Comparison of ENCODE assay signal across 22 cellular contexts in the genomic region with DNA sequence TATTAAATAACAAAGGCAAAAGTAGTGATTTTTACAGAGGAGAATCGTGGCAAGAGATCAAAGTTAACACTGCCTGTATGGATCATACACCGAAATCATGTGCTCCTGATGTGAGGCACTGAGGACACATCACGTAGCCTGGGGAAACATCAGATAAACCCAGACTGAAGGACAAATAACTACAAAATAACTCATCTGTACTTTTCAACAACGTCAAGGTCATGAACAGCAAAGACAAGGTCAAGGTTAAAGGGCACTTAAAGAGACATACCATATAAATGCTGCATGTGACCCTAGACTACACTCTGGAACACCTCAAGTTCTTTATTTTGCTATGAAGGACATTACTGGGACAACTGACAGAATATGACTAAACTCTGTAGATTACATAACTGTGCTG. TPM values are rescaled to one million over a fixed set of nuclear protein-coding genes. Genes with fewer than 3 reads are reported as not detected.
A peak's percentile ranks its signal among the peaks of the same experiment; 100 is the strongest.
DNase-seq lines count a peak whose midpoint lies in the region; ATAC-seq, FAIRE-seq and TF ChIP-seq lines count a peak whose summit lies in the region.
"Had no signal": no experiment of that assay in that cellular context is flagged by ENCODE, and none has a peak within 500 bp of the region (broad histone marks: within the 10 kb centered on the region; RNA-seq: fewer than 3 reads in every experiment).

No MANE protein-coding gene starts in this region.

- peaks cover 59% of the 10 kb centered on the region for H3K4me1 ChIP-seq in CD4-positive, CD25-positive, alpha-beta regulatory T cell (ENCODE audit: control insufficient read depth, insufficient read depth, low read length, poor library complexity, severe bottlenecking)
- H3K4me1 ChIP-seq in fibroblast of lung (ENCODE audit: control insufficient read depth, extremely low read depth, insufficient read depth, low read length): peaks cover 43% of the 10 kb centered on the region
- H3K4me1 ChIP-seq: right lobe of liver had no signal

- H3K4me2 ChIP-seq in fibroblast of lung (ENCODE audit: extremely low read depth, insufficient read depth, low read length): no peak overlapping the region

- CTCF ChIA-PET in activated CD4-positive, alpha-beta memory T cell treated with anti-CD3 and anti-CD28 coated beads for 36 hours (lab: Charles Lee): interaction anchor here (1.6 kb wide), 1 partner anchor 15 kb away, joined by 6 read pairs; no protein-coding TSS in a partner anchor

- POLR2A ChIA-PET in activated CD4-positive, alpha-beta memory T cell treated with anti-CD3 and anti-CD28 coated beads for 36 hours (lab: Charles Lee): interaction anchor here (1.4 kb wide), 1 partner anchor 46 kb away, joined by 6 read pairs; no protein-coding TSS in a partner anchor

- H3K36me3 ChIP-seq in CD4-positive, CD25-positive, alpha-beta regulatory T cell (ENCODE audit: control insufficient read depth, insufficient read depth, low read length): no peaks in the 10 kb centered on the region
- no peaks in the 10 kb centered on the region for H3K36me3 ChIP-seq in fibroblast of lung (ENCODE audit: control insufficient read depth, insufficient read depth, low read length)
- H3K36me3 ChIP-seq: brain microvascular endothelial cell, MG63, right lobe of liver, tibial artery had no signal

- H4K20me1 ChIP-seq in fibroblast of lung (ENCODE audit: control insufficient read depth, extremely low read depth, insufficient read depth, low read length): no peaks in the 10 kb centered on the region

- H3K27ac Mint-ChIP-seq in CD4-positive, CD25-positive, alpha-beta regulatory T cell: peak overlapping the region in 1 of 3 donors; percentile 48
- H3K27ac Mint-ChIP-seq in activated CD4-positive, alpha-beta memory T cell treated with anti-CD3 and anti-CD28 coated beads for 36 hours: peak overlapping the region; percentile 80
- H3K27ac Mint-ChIP-seq: CD4-positive, alpha-beta T cell had no signal

- no peak overlapping the region for H2AFZ ChIP-seq in fibroblast of lung (ENCODE audit: low read length)

- H3K4me1 Mint-ChIP-seq in CD4-positive, CD25-positive, alpha-beta regulatory T cell: peaks cover 53 to 91% (median 76%) of the 10 kb centered on the region in 4 donors
- H3K4me1 Mint-ChIP-seq in activated CD4-positive, alpha-beta memory T cell treated with anti-CD3 and anti-CD28 coated beads for 36 hours (ENCODE audit: low read depth): peaks cover 88% of the 10 kb centered on the region

- TF ChIP-seq CTCF in fibroblast of lung (conservative IDR thresholded peaks at IDR 0.05 in 1 of 2, IDR thresholded peaks at IDR 0.05 in 1 of 2; ENCODE audit: low read depth in 1 of 2, low read length in 2 of 2): no peak

- no peaks in the 10 kb centered on the region for H3K27me3 Mint-ChIP-seq in CD4-positive, CD25-positive, alpha-beta regulatory T cell
- H3K27me3 Mint-ChIP-seq in activated CD4-positive, alpha-beta memory T cell treated with anti-CD3 and anti-CD28 coated beads for 36 hours: no peaks in the 10 kb centered on the region
- H3K27me3 Mint-ChIP-seq: CD4-positive, alpha-beta T cell had no signal

- H3K4me3 Mint-ChIP-seq in CD4-positive, CD25-positive, alpha-beta regulatory T cell: peak overlapping the region in 3 of 4 donors; percentile 5 to 35 (median 27)
- no peak overlapping the region for H3K4me3 Mint-ChIP-seq in activated CD4-positive, alpha-beta memory T cell treated with anti-CD3 and anti-CD28 coated beads for 36 hours

- H3K27me3 ChIP-seq in CD4-positive, CD25-positive, alpha-beta regulatory T cell (ENCODE audit: control insufficient read depth, insufficient read depth, low read length): no peaks in the 10 kb centered on the region
- H3K27me3 ChIP-seq in fibroblast of lung (ENCODE audit: control insufficient read depth, insufficient read depth, low read length): no peaks in the 10 kb centered on the region
- H3K27me3 ChIP-seq: brain microvascular endothelial cell, MG63, right lobe of liver, tibial artery had no signal

- H3K9ac ChIP-seq in fibroblast of lung (ENCODE audit: insufficient read depth, low read length): no peak overlapping the region

- peak overlapping the region; percentile 39 for H3K4me3 ChIP-seq in CD4-positive, CD25-positive, alpha-beta regulatory T cell (ENCODE audit: low read depth, low read length)
- H3K4me3 ChIP-seq in fibroblast of lung (replicated peaks in 1 of 4; ENCODE audit: control extremely low read depth in 1 of 4, insufficient read depth in 1 of 4, low read depth in 3 of 4, low read length in 4 of 4): no peak overlapping the region
- H3K4me3 ChIP-seq: MG63, right lobe of liver, tibial artery had no signal

- intact Hi-C loops in activated CD4-positive, alpha-beta memory T cell treated with anti-CD3 and anti-CD28 coated beads for 36 hours (cut with micrococcal nuclease): loop anchor here (5.0 to 10.0 kb wide), 2 partner anchors 861 to 1379 kb away; a partner anchor contains a TSS

- FAIRE-seq in HTR-8/SVneo (lab: Jason Lieb, UNC): no peak

- no peak for ATAC-seq in CD4-positive, CD25-positive, alpha-beta regulatory T cell (ENCODE audit: low read depth in 2 of 2)
- no peak for ATAC-seq in HG03354 (IDR thresholded peaks at IDR 0.05; ENCODE audit: poor library complexity, severe bottlenecking, unreplicated experiment)
- ATAC-seq: esophagus mucosa had no signal

- H3K79me2 ChIP-seq in fibroblast of lung (ENCODE audit: control insufficient read depth, insufficient read depth, low read length): peaks cover 71% of the 10 kb centered on the region

- H3K27ac ChIP-seq in CD4-positive, CD25-positive, alpha-beta regulatory T cell (ENCODE audit: insufficient read depth, low read length, poor library complexity, severe bottlenecking): no peak overlapping the region
- peak overlapping the region; percentile 26 for H3K27ac ChIP-seq in fibroblast of lung (ENCODE audit: insufficient read depth, low read length)
- H3K27ac ChIP-seq: 22Rv1, brain microvascular endothelial cell, right lobe of liver had no signal

- no peaks in the 10 kb centered on the region for H3K9me3 ChIP-seq in CD4-positive, CD25-positive, alpha-beta regulatory T cell (ENCODE audit: control insufficient read depth in 2 of 2, low read length in 2 of 2)
- H3K9me3 ChIP-seq in fibroblast of lung (ENCODE audit: control insufficient read depth, insufficient read depth, low read depth, low read length): no peaks in the 10 kb centered on the region
- H3K9me3 ChIP-seq: MG63, right lobe of liver, tibial artery had no signal

- peak; percentile 28 for DNase-seq in NOMO-1 treated with DMSO at 0.1 percent for 48 hours (lab: John Stamatoyannopoulos, UW; ENCODE audit: unreplicated experiment)
- no peak for DNase-seq in NOMO-1 treated with dmso at 0.1 percent for 144 hours (lab: John Stamatoyannopoulos, UW; ENCODE audit: unreplicated experiment)
- DNase-seq in CD4-positive, CD25-positive, alpha-beta regulatory T cell: no peak
- DNase-seq in activated CD4-positive, alpha-beta memory T cell treated with anti-CD3 and anti-CD28 coated beads for 36 hours: no peak
- DNase-seq in fibroblast of lung (ENCODE audit: low read depth in 2 of 2): no peak
- DNase-seq in foreskin melanocyte: no peak
- no peak for DNase-seq in HTR-8/SVneo (ENCODE audit: insufficient read length, low spot score)
- DNase-seq: activated CD4-positive, CD25-positive, alpha-beta regulatory T cell treated with anti-CD3 and anti-CD28 coated beads, Interleukin-2, amount 50 U/mL, for 72 hours; brain microvascular endothelial cell; CD4-positive, alpha-beta T cell; dermis blood vessel endothelial cell; head of caudate nucleus; islet precursor cell; MG63; midbrain; NCI-H526 treated with DMSO at 0.1 percent for 48 hours; right lobe of liver; stimulated activated CD4-positive, alpha-beta T cell treated with anti-CD3 and anti-CD28 coated beads, Interleukin-2, amount 100 ng/mL, for 48 hours; tibial artery had no signal

- peaks cover 12% of the 10 kb centered on the region for H3K36me3 Mint-ChIP-seq in CD4-positive, CD25-positive, alpha-beta regulatory T cell
- H3K36me3 Mint-ChIP-seq in activated CD4-positive, alpha-beta memory T cell treated with anti-CD3 and anti-CD28 coated beads for 36 hours: peaks cover 9% of the 10 kb centered on the region

- no peaks in the 10 kb centered on the region for H3K9me3 Mint-ChIP-seq in CD4-positive, CD25-positive, alpha-beta regulatory T cell
- H3K9me3 Mint-ChIP-seq in activated CD4-positive, alpha-beta memory T cell treated with anti-CD3 and anti-CD28 coated beads for 36 hours: no peaks in the 10 kb centered on the region
- H3K9me3 Mint-ChIP-seq: CD4-positive, alpha-beta T cell had no signal

RNA-seq across cellular contexts. Expression of a gene that starts 48.2 kb away (rescaled TPM):
- total RNA-seq in CD4-positive, CD25-positive, alpha-beta regulatory T cell: 24.8 TPM
- 1 to 10 TPM; 2.4 to 3.8 (median 2.6) TPM for polyA plus RNA-seq in CD4-positive, CD25-positive, alpha-beta regulatory T cell
- 10 to 100 TPM; 34.8 to 36.3 TPM for total RNA-seq in activated CD4-positive, alpha-beta memory T cell treated with anti-CD3 and anti-CD28 coated beads for 36 hours
- total RNA-seq in fibroblast of lung: 26.7 and 28.6 TPM in 2 replicates
- 52.1 and 57.0 TPM in 2 replicates for polyA plus RNA-seq in fibroblast of lung
- polyA plus RNA-seq in fibroblast of lung (2012): 33.9 and 40.6 TPM in 2 replicates
- 31.2 and 42.2 TPM in 2 replicates for polyA minus RNA-seq in fibroblast of lung (ENCODE audit: low replicate concordance)
